16 cellular contexts compared by ENCODE assay signal in the genomic region with DNA sequence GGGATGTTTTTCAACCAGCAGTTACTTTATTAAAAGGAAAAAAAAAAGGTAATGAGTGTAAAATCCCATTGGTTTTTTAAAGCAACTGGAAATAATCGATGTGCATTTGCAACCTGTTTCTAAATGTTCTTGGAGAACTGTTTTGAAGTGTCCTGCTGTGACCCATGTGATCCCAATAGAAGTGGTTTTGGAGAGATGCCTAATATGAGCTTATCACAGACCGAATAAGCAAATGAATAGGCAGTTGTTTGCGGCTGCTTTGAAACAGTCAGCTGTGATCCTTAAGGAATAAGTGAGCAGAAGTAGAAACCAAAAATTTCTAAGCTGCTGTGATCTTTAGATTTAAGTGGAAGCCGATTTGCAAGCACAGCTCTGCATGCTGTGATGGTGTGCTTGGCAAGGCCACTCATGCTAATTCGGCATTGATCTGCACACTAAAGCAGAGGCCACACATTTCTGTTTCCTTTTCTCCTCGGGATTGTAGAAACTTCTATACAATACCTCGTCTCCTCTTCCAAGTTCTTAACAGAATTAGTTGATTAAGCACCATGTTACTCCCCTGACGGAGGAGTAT.
DNase-seq lines count a peak whose midpoint lies in the region; ATAC-seq, FAIRE-seq and TF ChIP-seq lines count a peak whose summit lies in the region.
"Had no signal": no experiment of that assay in that cellular context is flagged by ENCODE, and none has a peak within 500 bp of the region (broad histone marks: within the 10 kb centered on the region; RNA-seq: fewer than 3 reads in every experiment).

No MANE protein-coding gene starts in this region.

- peak; percentile 77 for ATAC-seq in Right ventricle myocardium inferior
- ATAC-seq: activated CD4-positive, CD25-positive, alpha-beta regulatory T cell treated with anti-CD3 and anti-CD28 coated beads, Interleukin-2, amount 50 U/mL, for 24 hours; activated naive CD8-positive, alpha-beta T cell treated with anti-CD3 and anti-CD28 coated beads, Interleukin-2, amount 50 U/mL, for 24 hours; gastroesophageal sphincter; left colon had no signal

- H3K9ac ChIP-seq in astrocyte (ENCODE audit: low read length): no peak overlapping the region

- DNase-seq in Right ventricle myocardium inferior (ENCODE audit: missing footprints): no peak
- no peak for DNase-seq in cardiac septum (ENCODE audit: low spot score)
- DNase-seq in astrocyte (ENCODE audit: low read depth): peak; percentile 77
- DNase-seq in thyroid gland: peak; percentile 21 to 24
- DNase-seq in KG1 (lab: John Stamatoyannopoulos, UW): no peak
- no peak for DNase-seq in effector CD8-positive, alpha-beta T cell (lab: John Stamatoyannopoulos, UW)
- no peak for DNase-seq in RCC 7860 (ENCODE audit: low spot score)
- DNase-seq: activated CD8-positive, alpha-beta memory T cell treated with anti-CD3 and anti-CD28 coated beads, Interleukin-2, amount 50 U/mL, for 48 hours; activated naive CD8-positive, alpha-beta T cell treated with anti-CD3 and anti-CD28 coated beads, Interleukin-2, amount 50 U/mL, for 24 hours; Caco-2; left colon; NCI-H1694 treated with DMSO at 0.1 percent for 48 hours had no signal

- peak overlapping the region; percentile 23 for H3K4me2 ChIP-seq in astrocyte (ENCODE audit: low read length)

- H3K4me1 Mint-ChIP-seq in astrocyte (ENCODE audit: low read depth, unreplicated experiment): peaks cover 16% of the 10 kb centered on the region
- H3K4me1 Mint-ChIP-seq: activated naive CD8-positive, alpha-beta T cell treated with anti-CD3 and anti-CD28 coated beads, Interleukin-2, amount 50 U/mL, for 24 hours had no signal

- H4K20me1 ChIP-seq in astrocyte (ENCODE audit: insufficient read depth, low read length): no peaks in the 10 kb centered on the region

- peaks cover 9% of the 10 kb centered on the region for H3K9me3 Mint-ChIP-seq in astrocyte (ENCODE audit: unreplicated experiment)
- H3K9me3 Mint-ChIP-seq: activated naive CD8-positive, alpha-beta T cell treated with anti-CD3 and anti-CD28 coated beads, Interleukin-2, amount 50 U/mL, for 24 hours had no signal

- H3K9me3 ChIP-seq in astrocyte (ENCODE audit: insufficient read depth, low read depth, low read length) (no peaks in the 10 kb centered on the region), thyroid gland (no peaks in the 10 kb centered on the region)
- H3K9me3 ChIP-seq: Caco-2, gastroesophageal sphincter, tibial nerve had no signal

- H3K36me3 ChIP-seq in astrocyte (ENCODE audit: insufficient read depth, low read length) (no peaks in the 10 kb centered on the region), thyroid gland (no peaks in the 10 kb centered on the region)
- H3K36me3 ChIP-seq: gastroesophageal sphincter, tibial nerve had no signal

- H3K27ac ChIP-seq in astrocyte (ENCODE audit: low read depth, low read length) (no peak overlapping the region), layer of hippocampus (ENCODE audit: low read depth, low read length) (peak overlapping the region; percentile 31), thyroid gland (no peak overlapping the region)
- H3K27ac ChIP-seq: gastroesophageal sphincter had no signal

- FAIRE-seq in astrocyte (lab: Jason Lieb, UNC) (no peak), RCC 7860 (lab: Jason Lieb, UNC) (no peak)

- no peaks in the 10 kb centered on the region for H3K27me3 ChIP-seq in astrocyte (ENCODE audit: insufficient read depth, low read length)
- H3K27me3 ChIP-seq in layer of hippocampus (ENCODE audit: control insufficient read depth, insufficient read depth, low read length): no peaks in the 10 kb centered on the region
- H3K27me3 ChIP-seq in thyroid gland: no peaks in the 10 kb centered on the region
- H3K27me3 ChIP-seq: gastroesophageal sphincter, tibial nerve had no signal

- WGBS in thyroid gland, 2 donors: 33 to 35% methylated on average over 8 of the region's 8 CpGs

- no peak overlapping the region for H3K4me3 ChIP-seq in astrocyte (ENCODE audit: insufficient read depth, low read depth, low read length)
- no peak overlapping the region for H3K4me3 ChIP-seq in thyroid gland (replicated peaks in 1 of 3)
- H3K4me3 ChIP-seq: gastroesophageal sphincter, tibial nerve had no signal

- H3K36me3 Mint-ChIP-seq in astrocyte (ENCODE audit: low read depth, unreplicated experiment): no peaks in the 10 kb centered on the region

- H3K4me3 Mint-ChIP-seq in astrocyte (ENCODE audit: unreplicated experiment): no peak overlapping the region
- H3K4me3 Mint-ChIP-seq: activated naive CD8-positive, alpha-beta T cell treated with anti-CD3 and anti-CD28 coated beads, Interleukin-2, amount 50 U/mL, for 24 hours had no signal

- no peak overlapping the region for H2AFZ ChIP-seq in astrocyte (ENCODE audit: low read depth, low read length)

- TF ChIP-seq CTCF in astrocyte (IDR thresholded peaks at IDR 0.05; ENCODE audit: insufficient read depth, low read depth, low read length) (no peak), thyroid gland (IDR thresholded peaks at IDR 0.05) (no peak)

- intact Hi-C loops in Right ventricle myocardium inferior (cut with DNase I) (no loop called here), cardiac septum (cut with DNase I) (no loop called here), thyroid gland (cut with DNase I) (no loop called here)

- H3K4me1 ChIP-seq in astrocyte (ENCODE audit: insufficient read depth, low read length) (peaks cover 16% of the 10 kb centered on the region), thyroid gland (no peaks in the 10 kb centered on the region)
- H3K4me1 ChIP-seq: Caco-2, gastroesophageal sphincter had no signal

- no peaks in the 10 kb centered on the region for H3K79me2 ChIP-seq in astrocyte (ENCODE audit: insufficient read depth, low read length)

- TF ChIP-seq POLR2A in thyroid gland (IDR thresholded peaks at IDR 0.05): no peak

- H3K27me3 Mint-ChIP-seq in astrocyte (ENCODE audit: low read depth, unreplicated experiment): no peaks in the 10 kb centered on the region
- H3K27me3 Mint-ChIP-seq: activated naive CD8-positive, alpha-beta T cell treated with anti-CD3 and anti-CD28 coated beads, Interleukin-2, amount 50 U/mL, for 24 hours had no signal

- H3K27ac Mint-ChIP-seq in astrocyte (ENCODE audit: unreplicated experiment): no peak overlapping the region
- H3K27ac Mint-ChIP-seq: activated naive CD8-positive, alpha-beta T cell treated with anti-CD3 and anti-CD28 coated beads, Interleukin-2, amount 50 U/mL, for 24 hours had no signal

Comparison
In these comparisons a context has a peak if more than half of its experiments do, and no peak if none do; other contexts are left out.
1. DNase-seq: peak in astrocyte (single experiment) and thyroid gland (2 of 2); none in Right ventricle myocardium inferior (single experiment), cardiac septum (single experiment), KG1 (single experiment), effector CD8-positive, alpha-beta T cell (single experiment) and RCC 7860 (single experiment).